Comparison of ENCODE assay signal across 11 cellular contexts in the genomic region with DNA sequence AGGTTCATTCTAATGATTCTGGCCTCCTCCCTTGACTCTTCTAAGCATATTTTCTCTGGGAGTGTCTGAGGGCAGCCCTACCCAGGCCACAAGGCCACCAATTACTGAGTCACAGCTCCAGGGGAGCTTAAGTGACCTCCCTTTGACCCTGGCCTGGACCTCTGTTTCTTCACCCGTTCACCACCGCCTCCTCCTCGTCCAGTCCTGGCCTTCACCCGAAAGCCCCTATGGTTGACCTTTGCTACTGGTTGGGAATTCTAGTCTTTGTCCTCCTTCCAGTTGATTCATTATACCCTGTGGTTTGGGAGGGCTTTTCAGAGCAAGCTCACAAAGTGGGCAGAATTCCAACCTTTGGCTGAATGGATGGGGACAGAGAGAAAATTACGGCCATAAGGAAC.
DNase-seq lines count a peak whose midpoint lies in the region; ATAC-seq and TF ChIP-seq lines count a peak whose summit lies in the region.
"Had no signal": no experiment of that assay in that cellular context is flagged by ENCODE, and none has a peak within 500 bp of the region (broad histone marks: within the 10 kb centered on the region; RNA-seq: fewer than 3 reads in every experiment).

No MANE protein-coding gene starts in this region.

- DNase-seq in AG04450 (ENCODE audit: low read depth, low spot score) (no peak), M059J (ENCODE audit: low read depth) (peak; percentile 93), endothelial cell (ENCODE audit: low spot score) (no peak), myocyte (ENCODE audit: low read depth) (peak; percentile 87), GM10266 (ENCODE audit: extremely low spot score) (no peak)
- no peak for DNase-seq in activated naive CD4-positive, alpha-beta T cell treated with anti-CD3 and anti-CD28 coated beads, Interleukin-2, amount 50 U/mL, for 16 hours
- DNase-seq: activated effector memory CD4-positive, alpha-beta T cell treated with Interleukin-2 at 50 U/mL for 16 hours had no signal

- ATAC-seq in HG03025 (IDR thresholded peaks at IDR 0.05; ENCODE audit: low FRiP score, unreplicated experiment) (no peak), HG03354 (IDR thresholded peaks at IDR 0.05; ENCODE audit: poor library complexity, severe bottlenecking, unreplicated experiment) (no peak)

- no peaks in the 10 kb centered on the region for H3K9me3 ChIP-seq in AG04450 (ENCODE audit: control insufficient read depth, insufficient read depth, low read length)

- CTCF ChIA-PET in AG04450 (lab: Charles Lee): no interaction called here

- H3K4me3 ChIP-seq in AG04450 (ENCODE audit: low read depth, low read length): no peak overlapping the region

- no peaks in the 10 kb centered on the region for H3K27me3 ChIP-seq in AG04450 (ENCODE audit: control insufficient read depth, insufficient read depth, low read length)

- TF ChIP-seq CTCF in AG04450 (IDR thresholded peaks at IDR 0.05; ENCODE audit: low read depth, low read length) (no peak), endothelial cell (IDR thresholded peaks at IDR 0.05; ENCODE audit: unreplicated experiment) (no peak), GM10266 (IDR thresholded peaks at IDR 0.05; ENCODE audit: control insufficient read depth, insufficient read depth, low read depth, missing control alignments) (no peak)

- peaks cover 4% of the 10 kb centered on the region for H3K27me3 Mint-ChIP-seq in endothelial cell (ENCODE audit: unreplicated experiment)

- peaks cover 59% of the 10 kb centered on the region for H3K36me3 Mint-ChIP-seq in endothelial cell (ENCODE audit: low read depth, unreplicated experiment)
- H3K36me3 Mint-ChIP-seq: natural killer cell treated with Interleukin-12 subunit alpha and Interleukin-12 subunit beta and Interleukin-15 and Interleukin-18, amount 100 ng/mL, for 72 hours had no signal

- peaks cover 16% of the 10 kb centered on the region for H3K4me1 Mint-ChIP-seq in endothelial cell (ENCODE audit: unreplicated experiment)

- no peaks in the 10 kb centered on the region for H3K9me3 Mint-ChIP-seq in endothelial cell (ENCODE audit: unreplicated experiment)
- H3K9me3 Mint-ChIP-seq: natural killer cell treated with Interleukin-12 subunit alpha and Interleukin-12 subunit beta and Interleukin-15 and Interleukin-18, amount 100 ng/mL, for 72 hours had no signal

- H3K27ac Mint-ChIP-seq in endothelial cell (ENCODE audit: unreplicated experiment): peak overlapping the region; percentile 59
- H3K27ac Mint-ChIP-seq: natural killer cell treated with Interleukin-12 subunit alpha and Interleukin-12 subunit beta and Interleukin-15 and Interleukin-18, amount 100 ng/mL, for 72 hours had no signal

- H3K4me3 Mint-ChIP-seq in endothelial cell (ENCODE audit: unreplicated experiment): no peak overlapping the region
- H3K4me3 Mint-ChIP-seq: natural killer cell treated with Interleukin-12 subunit alpha and Interleukin-12 subunit beta and Interleukin-15 and Interleukin-18, amount 100 ng/mL, for 72 hours had no signal

- POLR2A ChIA-PET in AG04450 (lab: Yijun Ruan, JAX): no interaction called here

- H3K27ac ChIP-seq in AG04450 (ENCODE audit: low read depth, low read length): peak overlapping the region; percentile 22
- H3K27ac ChIP-seq: C4-2B had no signal

Comparison
In these comparisons a context has a peak if more than half of its experiments do, and no peak if none do; other contexts are left out.
1. DNase-seq: peak in M059J (single experiment) and myocyte (single experiment); none in AG04450 (single experiment), endothelial cell (single experiment), activated naive CD4-positive, alpha-beta T cell treated with anti-CD3 and anti-CD28 coated beads, Interleukin-2, amount 50 U/mL, for 16 hours (single experiment) and GM10266 (single experiment).